Comparison of ENCODE assay signal across 8 cellular contexts in the genomic region with DNA sequence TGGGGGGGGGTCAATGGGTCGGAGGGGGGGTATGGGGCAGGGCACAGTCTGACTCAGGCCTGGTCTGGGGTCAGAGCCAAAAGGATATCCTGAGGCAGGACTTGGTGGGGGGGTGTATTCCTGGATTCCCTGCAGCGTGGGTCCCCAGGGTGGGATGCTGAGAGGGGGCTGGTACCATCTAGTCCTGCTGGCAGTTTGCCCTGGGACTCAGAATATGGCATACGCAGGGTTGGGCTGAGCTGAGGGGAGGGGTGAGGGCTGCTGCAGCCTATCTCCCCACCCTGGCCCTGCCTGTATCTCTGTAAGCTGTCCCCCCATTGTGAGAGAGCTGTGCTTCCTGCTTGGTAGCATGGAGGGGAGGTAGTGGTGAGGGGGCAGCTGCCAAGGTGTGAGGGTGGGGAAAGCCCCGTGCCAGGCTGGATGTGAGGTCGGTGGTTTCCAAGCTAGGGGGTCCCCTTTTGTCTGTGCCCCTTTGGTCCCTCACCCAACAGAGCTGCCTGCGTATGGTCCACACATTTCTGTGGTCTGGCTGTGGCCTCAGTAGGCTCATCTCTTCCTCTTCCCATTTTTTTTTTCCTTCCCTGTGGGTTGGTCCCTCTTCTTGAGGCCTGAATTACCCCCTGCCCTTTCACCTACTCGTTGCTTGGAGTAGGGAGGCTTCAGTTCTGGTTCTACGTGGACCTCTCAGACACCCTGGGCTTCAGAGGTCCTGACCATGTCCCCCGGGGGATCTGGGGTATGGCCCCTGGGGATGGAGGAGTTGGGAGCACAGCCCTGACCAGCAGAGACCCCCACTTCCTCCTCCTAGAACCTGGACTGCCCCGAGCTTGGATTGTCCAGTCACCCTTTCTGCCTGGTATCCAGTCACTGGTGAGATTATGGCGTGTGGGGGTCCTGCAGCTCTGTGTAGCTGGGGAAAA. TPM values are rescaled to one million over a fixed set of nuclear protein-coding genes. Genes with fewer than 3 reads are reported as not detected.
DNase-seq lines count a peak whose midpoint lies in the region; ATAC-seq and TF ChIP-seq lines count a peak whose summit lies in the region.

No MANE protein-coding gene starts in this region.

- H3K4me3 Mint-ChIP-seq in H9 (no peak overlapping the region), endothelial cell (ENCODE audit: unreplicated experiment) (no peak overlapping the region), WTC11 (no peak overlapping the region)

- H3K4me1 Mint-ChIP-seq in H9 (peaks cover 32 to 47% of the 10 kb centered on the region in 2 experiments), endothelial cell (ENCODE audit: unreplicated experiment) (peaks cover 63% of the 10 kb centered on the region), WTC11 (peaks cover 45% of the 10 kb centered on the region)

- no peak overlapping the region for H2BK15ac ChIP-seq in H9 (ENCODE audit: low read depth, low read length)

- H3K27me3 ChIP-seq in H9 (ENCODE audit: insufficient read depth, low read length): peaks cover 2% of the 10 kb centered on the region; the same call in 1 of the 2 replicates
- no peaks in the 10 kb centered on the region for H3K27me3 ChIP-seq in gastrocnemius medialis

- H3K4me3 ChIP-seq in gastrocnemius medialis: peak overlapping the region in 1 of 4 donors; percentile 82

- H3K9ac ChIP-seq in H9 (ENCODE audit: extremely low read depth, insufficient read length, low read length): no peak overlapping the region

- no peaks in the 10 kb centered on the region for H4K20me1 ChIP-seq in H9 (ENCODE audit: control insufficient read depth, insufficient read depth, insufficient read length)

- in situ Hi-C loops in gastrocnemius medialis (cut with MboI; ENCODE audit: low sequenced_read_pairs in 4 of 4): no loop called here

- no peak overlapping the region for H2BK20ac ChIP-seq in H9 (ENCODE audit: low read depth, low read length, poor library complexity, severe bottlenecking)

- no peak overlapping the region for H2AFZ ChIP-seq in H9 (ENCODE audit: low read length)

- peaks cover under 1% of the 10 kb centered on the region for H3K23me2 ChIP-seq in H9 (ENCODE audit: insufficient read length, low read depth, low read length, poor library complexity, severe bottlenecking)

- H3K27ac Mint-ChIP-seq in H9: no peak overlapping the region
- peak overlapping the region; percentile 99 for H3K27ac Mint-ChIP-seq in endothelial cell (ENCODE audit: unreplicated experiment)
- no peak overlapping the region for H3K27ac Mint-ChIP-seq in WTC11

- no peak for TF ChIP-seq CTCF in H9 (conservative IDR thresholded peaks at IDR 0.05)
- TF ChIP-seq CTCF in endothelial cell (IDR thresholded peaks at IDR 0.05; ENCODE audit: unreplicated experiment): no peak
- no peak for TF ChIP-seq CTCF in gastrocnemius medialis (IDR thresholded peaks at IDR 0.05 in 4 of 5, conservative IDR thresholded peaks at IDR 0.05 in 1 of 5)
- TF ChIP-seq CTCF in WTC11 (IDR thresholded peaks at IDR 0.05): no peak

- WGBS in H9 (ENCODE audit: extremely low coverage, insufficient read length, low lambda C conversion rate): no CpG with 5 or more reads among the region's 11 CpGs

- no peak for DNase-seq in H9
- DNase-seq in activated CD4-positive, alpha-beta T cell treated with anti-CD3 and anti-CD28 coated beads, Interleukin-2, amount 50 U/mL, for 4 hours: peak; percentile 58 to 67
- DNase-seq in endothelial cell (ENCODE audit: low spot score): no peak
- DNase-seq in gastrocnemius medialis: peak in 1 of 2 donors; percentile 59
- no peak for DNase-seq in NCI-H2227 (lab: John Stamatoyannopoulos, UW; ENCODE audit: unreplicated experiment)
- DNase-seq in WTC11 (ENCODE audit: low spot score): no peak
- DNase-seq in anterior cingulate cortex (lab: John Stamatoyannopoulos, UW): no peak

- H2BK12ac ChIP-seq in H9 (ENCODE audit: insufficient read length, low read depth, low read length): no peak overlapping the region

- no peaks in the 10 kb centered on the region for H3K36me3 ChIP-seq in gastrocnemius medialis

- H3K18ac ChIP-seq in H9 (ENCODE audit: insufficient read length, low read depth, low read length): peak overlapping the region; percentile 36

- H2AK5ac ChIP-seq in H9 (ENCODE audit: insufficient read length, low read length): no peak overlapping the region

- H3K4me1 ChIP-seq in H9 (ENCODE audit: insufficient read depth, low read length): peaks cover 3% of the 10 kb centered on the region; the same call in 1 of the 2 replicates
- peaks cover 91 to 100% of the 10 kb centered on the region in 2 donors for H3K4me1 ChIP-seq in gastrocnemius medialis

- H3T11ph ChIP-seq in H9 (ENCODE audit: low read length): no peak overlapping the region

- CTCF ChIA-PET in WTC11 (lab: Charles Lee): interaction anchor here (0.6 to 1.5 kb wide), 4 partner anchors 19 to 122 kb away, joined by 3 read pairs; no protein-coding TSS in a partner anchor

- H4K5ac ChIP-seq in H9 (ENCODE audit: insufficient read length, low read depth, low read length): no peak overlapping the region

- H3K36me3 Mint-ChIP-seq in H9 (ENCODE audit: insufficient read depth in 1 of 3, low read depth in 3 of 3): no peaks in the 10 kb centered on the region; a peak in 1 of 7 replicates
- H3K36me3 Mint-ChIP-seq in endothelial cell (ENCODE audit: low read depth, unreplicated experiment): no peaks in the 10 kb centered on the region
- no peaks in the 10 kb centered on the region for H3K36me3 Mint-ChIP-seq in WTC11

- H3K9me3 ChIP-seq in H9 (ENCODE audit: control insufficient read depth, low read depth, low read length) (no peaks in the 10 kb centered on the region), gastrocnemius medialis (no peaks in the 10 kb centered on the region)

- H4K8ac ChIP-seq in H9 (replicated peaks; ENCODE audit: insufficient read length, low read depth, low read length): no peak overlapping the region

- no peak for TF ChIP-seq POLR2A in gastrocnemius medialis (IDR thresholded peaks at IDR 0.05)

- no peak overlapping the region for H3K4ac ChIP-seq in H9 (ENCODE audit: low read depth, low read length)

- intact Hi-C loops in gastrocnemius medialis (cut with DNase I; ENCODE audit: low total_unique reads): no loop called here

- no peak overlapping the region for H2BK120ac ChIP-seq in H9 (ENCODE audit: low read depth, low read length, poor library complexity, severe bottlenecking)

- H2BK5ac ChIP-seq in H9 (ENCODE audit: insufficient read length, low read length): no peak overlapping the region

- H3K9me3 Mint-ChIP-seq in H9: no peaks in the 10 kb centered on the region
- H3K9me3 Mint-ChIP-seq in endothelial cell (ENCODE audit: unreplicated experiment): no peaks in the 10 kb centered on the region
- no peaks in the 10 kb centered on the region for H3K9me3 Mint-ChIP-seq in WTC11

- POLR2A ChIA-PET in WTC11 (lab: Charles Lee): no interaction called here

- no peak overlapping the region for H3K23ac ChIP-seq in H9 (ENCODE audit: insufficient read length, low read depth, low read length)

- peaks cover 30% of the 10 kb centered on the region for H3K27me3 Mint-ChIP-seq in H9 (ENCODE audit: low read depth)
- H3K27me3 Mint-ChIP-seq in endothelial cell (ENCODE audit: unreplicated experiment): peaks cover 34% of the 10 kb centered on the region
- peaks cover 2% of the 10 kb centered on the region for H3K27me3 Mint-ChIP-seq in WTC11 (ENCODE audit: low read depth)

- no peaks in the 10 kb centered on the region for H3K79me1 ChIP-seq in H9 (ENCODE audit: insufficient read depth, low read depth, low read length, poor library complexity, severe bottlenecking)

- peak overlapping the region; percentile 10; the same call in 1 of the 2 replicates for H3K14ac ChIP-seq in H9 (ENCODE audit: insufficient read depth, low read length)

- H3K79me2 ChIP-seq in H9 (ENCODE audit: insufficient read depth, low read length): peaks cover 3% of the 10 kb centered on the region; the same call in 1 of the 2 replicates

- H4K91ac ChIP-seq in H9 (ENCODE audit: insufficient read length, low read depth, low read length): no peak overlapping the region

- ATAC-seq in gastrocnemius medialis (no peak), WTC11 (no peak), HG03520 (IDR thresholded peaks at IDR 0.05; ENCODE audit: unreplicated experiment) (no peak)

- H3K56ac ChIP-seq in H9 (ENCODE audit: insufficient read length, low read depth, low read length): no peak overlapping the region

- H3K4me2 ChIP-seq in H9 (ENCODE audit: insufficient read depth, insufficient read length, low read length): no peak overlapping the region

- H3K27ac ChIP-seq in H9 (ENCODE audit: insufficient read length, low read depth, low read length): no peak overlapping the region
- H3K27ac ChIP-seq in gastrocnemius medialis: peak overlapping the region; percentile 95 to 100 (median 98)

TF ChIP-seq in WTC11, 78 proteins besides CTCF, POLR2A, EP300 and RAD21 (continues in another document):
- TF ChIP-seq, protein P1, sequence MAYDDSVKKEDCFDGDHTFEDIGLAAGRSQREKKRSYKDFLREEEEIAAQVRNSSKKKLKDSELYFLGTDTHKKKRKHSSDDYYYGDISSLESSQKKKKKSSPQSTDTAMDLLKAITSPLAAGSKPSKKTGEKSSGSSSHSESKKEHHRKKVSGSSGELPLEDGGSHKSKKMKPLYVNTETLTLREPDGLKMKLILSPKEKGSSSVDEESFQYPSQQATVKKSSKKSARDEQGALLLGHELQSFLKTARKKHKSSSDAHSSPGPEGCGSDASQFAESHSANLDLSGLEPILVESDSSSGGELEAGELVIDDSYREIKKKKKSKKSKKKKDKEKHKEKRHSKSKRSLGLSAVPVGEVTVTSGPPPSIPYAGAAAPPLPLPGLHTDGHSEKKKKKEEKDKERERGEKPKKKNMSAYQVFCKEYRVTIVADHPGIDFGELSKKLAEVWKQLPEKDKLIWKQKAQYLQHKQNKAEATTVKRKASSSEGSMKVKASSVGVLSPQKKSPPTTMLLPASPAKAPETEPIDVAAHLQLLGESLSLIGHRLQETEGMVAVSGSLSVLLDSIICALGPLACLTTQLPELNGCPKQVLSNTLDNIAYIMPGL (CRISPR knock-in tag; IDR thresholded peaks at IDR 0.05): no peak
- TF ChIP-seq NFYB (CRISPR knock-in tag; conservative IDR thresholded peaks at IDR 0.05; ENCODE audit: low read depth) (no peak), PRRX2 (CRISPR knock-in tag; IDR thresholded peaks at IDR 0.05) (no peak), IRF2 (CRISPR knock-in tag; IDR thresholded peaks at IDR 0.05; ENCODE audit: borderline replicate concordance, low read depth) (no peak)

RNA-seq across cellular contexts. Expression of a gene that starts 15.0 kb away (rescaled TPM):
- 16.7 and 17.6 TPM in 2 replicates for total RNA-seq in H9 (2021)
- 42.8 TPM for total RNA-seq in endothelial cell (ENCODE audit: unreplicated experiment)
- total RNA-seq in gastrocnemius medialis: 10 to 100 TPM; 20.3 to 67.0 (median 48.4) TPM
- total RNA-seq in WTC11 (2021): 14.3 to 20.7 TPM (median 15.8 TPM) in 3 replicates

RNA-seq across cellular contexts. Expression of a gene that starts 36.3 kb away (rescaled TPM):
- total RNA-seq in H9 (2021) (131 and 141 TPM in 2 replicates), endothelial cell (ENCODE audit: unreplicated experiment) (18.2 TPM), gastrocnemius medialis (under 1 TPM in 3 of 4 donors, not detected in 1; 0.27 to 0.75 (median 0.66) TPM), WTC11 (2021) (85.9 to 125 TPM (median 87.9 TPM) in 3 replicates)

RNA-seq across cellular contexts. Expression of a gene that starts 40.5 kb away (rescaled TPM):
- total RNA-seq in H9 (2021) (not detected in 2 replicates), endothelial cell (ENCODE audit: unreplicated experiment) (1.1 TPM), gastrocnemius medialis (1 to 10 TPM in 1 of 4 donors, under 1 TPM in 1, not detected in 2; 0.98 to 1.2 TPM), WTC11 (2021) (1.4 to 2.3 TPM (median 2.0 TPM) in 3 replicates)

Comparison
In these comparisons a context has a peak if more than half of its experiments do, and no peak if none do; other contexts are left out.
1. DNase-seq: peak in activated CD4-positive, alpha-beta T cell treated with anti-CD3 and anti-CD28 coated beads, Interleukin-2, amount 50 U/mL, for 4 hours (2 of 2); none in H9 (single experiment), endothelial cell (single experiment), NCI-H2227 (single experiment), WTC11 (single experiment) and anterior cingulate cortex (0 of 58).
2. RNA of a gene that starts 36.3 kb away (total RNA-seq): 131 to 141 TPM in H9, 85.9 to 125 TPM in WTC11 and 18.2 TPM in endothelial cell (single experiment); 0.27 to 0.75 TPM in gastrocnemius medialis; every median in the first group is over 10 times any median in the second.